ENCODE assay signal across 24 cellular contexts in genomic region chr2:231308219-231308618, GRCh38.
"Had no signal": no experiment of that assay in that cellular context is flagged by ENCODE, and none has a peak within 500 bp of the region (broad histone marks: within the 10 kb centered on the region; RNA-seq: fewer than 3 reads in every experiment).

No MANE protein-coding gene starts in this region.

- H3K4me3 Mint-ChIP-seq: activated B cell treated with CpG ODN at 0.5 μM for 24 hours; activated CD8-positive, alpha-beta T cell treated with anti-CD3 and anti-CD28 coated beads for 36 hours; activated naive CD4-positive, alpha-beta T cell treated with anti-CD3 and anti-CD28 coated beads, Interleukin-2, amount 10 ng/mL, durations not matched to agents 7 days and 5 days; activated naive CD8-positive, alpha-beta T cell treated with anti-CD3 and anti-CD28 coated beads, Interleukin-2, amount 10 ng/mL, durations not matched to agents 7 days and 5 days; activated T-helper 1 cell treated with anti-CD3 and anti-CD28 coated beads, Interleukin-12 subunit alpha, Interleukin-12 subunit beta, Interleukin-2, Interleukin-4 antibody, amounts not matched to agents 30 ng/mL and 10 ng/mL and 1 ng/mL, durations not matched to agents 14 hours and 24 hours and 36 hours; mesothelial cell of epicardium; naive thymus-derived CD4-positive, alpha-beta T cell; stimulated activated naive CD8-positive, alpha-beta T cell treated with anti-CD3 and anti-CD28 coated beads, Interleukin-15, Interleukin-2, amounts not matched to agents 100 ng/mL and 50 ng/mL, for 24 hours had no signal

- H3K9me3 Mint-ChIP-seq: activated B cell treated with CpG ODN at 0.5 μM for 24 hours; activated CD8-positive, alpha-beta T cell treated with anti-CD3 and anti-CD28 coated beads for 36 hours; activated naive CD4-positive, alpha-beta T cell treated with anti-CD3 and anti-CD28 coated beads, Interleukin-2, amount 10 ng/mL, durations not matched to agents 7 days and 5 days; activated naive CD8-positive, alpha-beta T cell treated with anti-CD3 and anti-CD28 coated beads, Interleukin-2, amount 10 ng/mL, durations not matched to agents 7 days and 5 days; activated T-helper 1 cell treated with anti-CD3 and anti-CD28 coated beads, Interleukin-12 subunit alpha, Interleukin-12 subunit beta, Interleukin-2, Interleukin-4 antibody, amounts not matched to agents 30 ng/mL and 10 ng/mL and 1 ng/mL, durations not matched to agents 14 hours and 24 hours and 36 hours; mesothelial cell of epicardium; naive thymus-derived CD4-positive, alpha-beta T cell; stimulated activated naive CD8-positive, alpha-beta T cell treated with anti-CD3 and anti-CD28 coated beads, Interleukin-15, Interleukin-2, amounts not matched to agents 100 ng/mL and 50 ng/mL, for 24 hours had no signal

- H3K4me1 Mint-ChIP-seq: activated naive CD4-positive, alpha-beta T cell treated with anti-CD3 and anti-CD28 coated beads, Interleukin-2, amount 10 ng/mL, durations not matched to agents 7 days and 5 days; activated naive CD8-positive, alpha-beta T cell treated with anti-CD3 and anti-CD28 coated beads, Interleukin-2, amount 10 ng/mL, durations not matched to agents 7 days and 5 days; mesothelial cell of epicardium; naive thymus-derived CD4-positive, alpha-beta T cell had no signal

- H3K4me3 ChIP-seq: breast epithelium, esophagus squamous epithelium, right lobe of liver, upper lobe of left lung, vagina had no signal

- H3K27me3 Mint-ChIP-seq: activated B cell treated with CpG ODN at 0.5 μM for 24 hours; activated CD8-positive, alpha-beta T cell treated with anti-CD3 and anti-CD28 coated beads for 36 hours; stimulated activated naive CD8-positive, alpha-beta T cell treated with anti-CD3 and anti-CD28 coated beads, Interleukin-15, Interleukin-2, amounts not matched to agents 100 ng/mL and 50 ng/mL, for 24 hours had no signal

- H3K36me3 Mint-ChIP-seq: activated naive CD4-positive, alpha-beta T cell treated with anti-CD3 and anti-CD28 coated beads, Interleukin-2, amount 10 ng/mL, durations not matched to agents 7 days and 5 days; activated naive CD8-positive, alpha-beta T cell treated with anti-CD3 and anti-CD28 coated beads, Interleukin-2, amount 10 ng/mL, durations not matched to agents 7 days and 5 days; naive thymus-derived CD4-positive, alpha-beta T cell had no signal

- DNase-seq: activated B cell treated with CpG ODN at 0.5 μM for 24 hours; activated CD4-positive, alpha-beta T cell treated with anti-CD3 and anti-CD28 coated beads, Interleukin-2, amount 50 U/mL, for 1 hour; activated CD8-positive, alpha-beta T cell treated with anti-CD3 and anti-CD28 coated beads for 36 hours; activated gamma-delta T cell; activated naive CD4-positive, alpha-beta T cell treated with anti-CD3 and anti-CD28 coated beads, Interleukin-2, amount 10 ng/mL, durations not matched to agents 7 days and 5 days; activated naive CD8-positive, alpha-beta T cell treated with anti-CD3 and anti-CD28 coated beads, Interleukin-2, amount 10 ng/mL, durations not matched to agents 7 days and 5 days; activated T-cell treated with anti-CD3 and anti-CD28 coated beads, Interleukin-2, amount 50 U/mL, for 1 hour; central memory CD4-positive, alpha-beta T cell; dermis blood vessel endothelial cell; effector CD4-positive, alpha-beta T cell; esophagus squamous epithelium; islet precursor cell; mammary epithelial cell; naive thymus-derived CD4-positive, alpha-beta T cell; right lobe of liver; stimulated activated CD4-positive, alpha-beta T cell treated with anti-CD3 and anti-CD28 coated beads, Interleukin-2, amount 100 ng/mL, for 48 hours had no signal

- ATAC-seq: activated CD8-positive, alpha-beta T cell treated with anti-CD3 and anti-CD28 coated beads for 36 hours; naive thymus-derived CD4-positive, alpha-beta T cell; right lobe of liver had no signal

- H3K27me3 ChIP-seq: breast epithelium, esophagus squamous epithelium, right lobe of liver, upper lobe of left lung, vagina had no signal

- H3K9me3 ChIP-seq: breast epithelium, esophagus squamous epithelium, right lobe of liver, upper lobe of left lung, vagina had no signal

- H3K4me1 ChIP-seq: breast epithelium, right lobe of liver, vagina had no signal

- H3K27ac ChIP-seq: breast epithelium, esophagus squamous epithelium, right lobe of liver, upper lobe of left lung, vagina had no signal

- H3K27ac Mint-ChIP-seq: activated B cell treated with CpG ODN at 0.5 μM for 24 hours; activated CD8-positive, alpha-beta T cell treated with anti-CD3 and anti-CD28 coated beads for 36 hours; activated naive CD4-positive, alpha-beta T cell treated with anti-CD3 and anti-CD28 coated beads, Interleukin-2, amount 10 ng/mL, durations not matched to agents 7 days and 5 days; activated naive CD8-positive, alpha-beta T cell treated with anti-CD3 and anti-CD28 coated beads, Interleukin-2, amount 10 ng/mL, durations not matched to agents 7 days and 5 days; activated T-helper 1 cell treated with anti-CD3 and anti-CD28 coated beads, Interleukin-12 subunit alpha, Interleukin-12 subunit beta, Interleukin-2, Interleukin-4 antibody, amounts not matched to agents 30 ng/mL and 10 ng/mL and 1 ng/mL, durations not matched to agents 14 hours and 24 hours and 36 hours; naive thymus-derived CD4-positive, alpha-beta T cell; stimulated activated naive CD8-positive, alpha-beta T cell treated with anti-CD3 and anti-CD28 coated beads, Interleukin-15, Interleukin-2, amounts not matched to agents 100 ng/mL and 50 ng/mL, for 24 hours had no signal

- H3K36me3 ChIP-seq: breast epithelium, esophagus squamous epithelium, right lobe of liver, upper lobe of left lung, vagina had no signal

- FAIRE-seq: colon, frontal cortex had no signal
